Comparison of ENCODE assay signal across 15 cellular contexts in genomic region chr7:69645683-69646082, GRCh38.
"Had no signal": no experiment of that assay in that cellular context is flagged by ENCODE, and none has a peak within 500 bp of the region (broad histone marks: within the 10 kb centered on the region; RNA-seq: fewer than 3 reads in every experiment).

No MANE protein-coding gene starts in this region.

- H3K27me3 Mint-ChIP-seq: activated naive CD8-positive, alpha-beta T cell treated with anti-CD3 and anti-CD28 coated beads, Interleukin-2, amount 50 U/mL, for 24 hours; memory B cell; stimulated activated memory B cell treated with anti-CD40 and anti-IgM and Interleukin-4, amounts not matched to agents 10 μg/mL and 1 μg/mL and 100 μg/mL, for 72 hours had no signal

- H3K36me3 Mint-ChIP-seq: memory B cell; natural killer cell; stimulated activated memory B cell treated with anti-CD40 and anti-IgM and Interleukin-4, amounts not matched to agents 10 μg/mL and 1 μg/mL and 100 μg/mL, for 72 hours had no signal

- H3K4me3 Mint-ChIP-seq: activated naive CD4-positive, alpha-beta T cell treated with anti-CD3 and anti-CD28 coated beads for 36 hours; activated naive CD8-positive, alpha-beta T cell treated with anti-CD3 and anti-CD28 coated beads, Interleukin-2, amount 50 U/mL, for 24 hours; memory B cell; stimulated activated memory B cell treated with anti-CD40 and anti-IgM and Interleukin-4, amounts not matched to agents 10 μg/mL and 1 μg/mL and 100 μg/mL, for 72 hours; T-helper 2 cell treated with Interferon-gamma antibody and Interleukin-4, amounts not matched to agents 5 μg/mL and 100 μg/mL, for 36 hours had no signal

- ATAC-seq: activated naive CD8-positive, alpha-beta T cell treated with anti-CD3 and anti-CD28 coated beads, Interleukin-2, amount 50 U/mL, for 24 hours; left ventricle myocardium superior; natural killer cell; stimulated activated memory B cell treated with anti-CD40 and anti-IgM and Interleukin-4, amounts not matched to agents 10 μg/mL and 1 μg/mL and 100 μg/mL, for 72 hours had no signal

- H3K27ac Mint-ChIP-seq: activated naive CD4-positive, alpha-beta T cell treated with anti-CD3 and anti-CD28 coated beads for 36 hours; activated naive CD8-positive, alpha-beta T cell treated with anti-CD3 and anti-CD28 coated beads, Interleukin-2, amount 50 U/mL, for 24 hours; activated T-helper 2 cell treated with anti-CD3 and anti-CD28 coated beads, Interferon-gamma antibody, Interleukin-2, Interleukin-4, amounts not matched to agents 10 μg/mL and 5 μg/mL and 100 μg/mL, durations not matched to agents 14 hours and 24 hours and 36 hours; T-helper 2 cell treated with Interferon-gamma antibody and Interleukin-4, amounts not matched to agents 5 μg/mL and 100 μg/mL, for 36 hours had no signal

- H3K9me3 Mint-ChIP-seq: activated naive CD4-positive, alpha-beta T cell treated with anti-CD3 and anti-CD28 coated beads for 36 hours; activated naive CD8-positive, alpha-beta T cell treated with anti-CD3 and anti-CD28 coated beads, Interleukin-2, amount 50 U/mL, for 24 hours; activated T-helper 2 cell treated with anti-CD3 and anti-CD28 coated beads, Interferon-gamma antibody, Interleukin-2, Interleukin-4, amounts not matched to agents 10 μg/mL and 5 μg/mL and 100 μg/mL, durations not matched to agents 14 hours and 24 hours and 36 hours; memory B cell; natural killer cell; stimulated activated memory B cell treated with anti-CD40 and anti-IgM and Interleukin-4, amounts not matched to agents 10 μg/mL and 1 μg/mL and 100 μg/mL, for 72 hours; T-helper 2 cell treated with Interferon-gamma antibody and Interleukin-4, amounts not matched to agents 5 μg/mL and 100 μg/mL, for 36 hours had no signal

- DNase-seq: activated naive CD4-positive, alpha-beta T cell treated with anti-CD3 and anti-CD28 coated beads for 36 hours; activated naive CD8-positive, alpha-beta T cell treated with anti-CD3 and anti-CD28 coated beads, Interleukin-2, amount 50 U/mL, for 24 hours; activated T-cell treated with anti-CD3 and anti-CD28 coated beads for 4 hours; aorta; cortex of kidney; effector CD4-positive, alpha-beta T cell; head of caudate nucleus; left ventricle myocardium superior; natural killer cell; occipital lobe; stimulated activated CD4-positive, alpha-beta T cell treated with anti-CD3 and anti-CD28 coated beads, Interleukin-2, amount 100 ng/mL, for 48 hours had no signal

- H3K4me1 Mint-ChIP-seq: activated naive CD8-positive, alpha-beta T cell treated with anti-CD3 and anti-CD28 coated beads, Interleukin-2, amount 50 U/mL, for 24 hours had no signal
